Comparison of ENCODE assay signal across 10 cellular contexts in genomic region chr17:63950940-63951907, GRCh38. TPM values are rescaled to one million over a fixed set of nuclear protein-coding genes. Genes with fewer than 3 reads are reported as not detected.
DNase-seq lines count a peak whose midpoint lies in the region; ATAC-seq, FAIRE-seq and TF ChIP-seq lines count a peak whose summit lies in the region.
"Had no signal": no experiment of that assay in that cellular context is flagged by ENCODE, and none has a peak within 500 bp of the region (broad histone marks: within the 10 kb centered on the region; RNA-seq: fewer than 3 reads in every experiment).

No MANE protein-coding gene starts in this region.

- no peak overlapping the region for H2BK12ac ChIP-seq in H1 (ENCODE audit: low read depth, low read length)

- H3K79me1 ChIP-seq in H1 (ENCODE audit: low read depth, low read length): no peaks in the 10 kb centered on the region

- no peak for TF ChIP-seq EP300 in H1 (IDR thresholded peaks at IDR 0.05; ENCODE audit: borderline replicate concordance in 1 of 2, low read depth in 2 of 2, low read length in 2 of 2)

- H3K9me3 Mint-ChIP-seq in activated CD4-positive, alpha-beta T cell treated with anti-CD3 and anti-CD28 coated beads for 36 hours (ENCODE audit: low read depth): no peaks in the 10 kb centered on the region
- H3K9me3 Mint-ChIP-seq: CD8-positive, alpha-beta T cell had no signal

- no peak overlapping the region for H3K4me2 ChIP-seq in H1 (ENCODE audit: insufficient read depth in 1 of 2, low read depth in 2 of 2, low read length in 2 of 2)

- peaks cover 25% of the 10 kb centered on the region for H3K4me1 Mint-ChIP-seq in activated CD4-positive, alpha-beta T cell treated with anti-CD3 and anti-CD28 coated beads for 36 hours

- TF ChIP-seq CTCF in H1 (IDR thresholded peaks at IDR 0.05; ENCODE audit: control extremely low read depth in 1 of 3, insufficient read depth in 1 of 3, low read depth in 1 of 3, low read length in 3 of 3) (peak; percentile 80 to 84 (median 82)), spleen (IDR thresholded peaks at IDR 0.05 in 8 of 11, conservative IDR thresholded peaks at IDR 0.05 in 3 of 11) (peak in 10 of 11 experiments; percentile 35 to 69 (median 58))

- no peak overlapping the region for H2BK15ac ChIP-seq in H1 (ENCODE audit: low read length)

- no peak overlapping the region for H4K5ac ChIP-seq in H1 (ENCODE audit: insufficient read length, low read depth, low read length)

- no peak for ATAC-seq in activated CD4-positive, alpha-beta T cell treated with anti-CD3 and anti-CD28 coated beads for 36 hours
- no peak for ATAC-seq in HG03521 (IDR thresholded peaks at IDR 0.05; ENCODE audit: unreplicated experiment)
- ATAC-seq: CD8-positive, alpha-beta T cell had no signal

- H3K36me3 ChIP-seq in H1 (ENCODE audit: control insufficient read depth in 2 of 4, insufficient read depth in 4 of 4, low read length in 3 of 4) (peaks cover 0 to under 1% (median 0%) of the 10 kb centered on the region in 4 experiments; a peak in 1 of 8 replicates), spleen (no peaks in the 10 kb centered on the region)

- H3K18ac ChIP-seq in H1 (ENCODE audit: extremely low read depth, low read length): no peak overlapping the region

- no peaks in the 10 kb centered on the region for H3K36me3 Mint-ChIP-seq in activated CD4-positive, alpha-beta T cell treated with anti-CD3 and anti-CD28 coated beads for 36 hours (ENCODE audit: low read depth)
- H3K36me3 Mint-ChIP-seq: CD8-positive, alpha-beta T cell had no signal

- no peak overlapping the region for H2BK120ac ChIP-seq in H1 (replicated peaks; ENCODE audit: low read depth, low read length)

- POLR2A ChIA-PET in activated CD4-positive, alpha-beta T cell treated with anti-CD3 and anti-CD28 coated beads for 36 hours (lab: Charles Lee): interaction anchor here (0.7 to 0.8 kb wide), 2 partner anchors 194 to 240 kb away, joined by 3 to 4 read pairs; no protein-coding TSS in a partner anchor
- POLR2A ChIA-PET in H1 (lab: Charles Lee; ENCODE audit: partially characterized antibody): interaction anchor here (0.6 to 3.0 kb wide), 6 partner anchors 9 to 85 kb away, joined by 3 to 19 read pairs (median 5); no protein-coding TSS in a partner anchor

- FAIRE-seq in H1 (lab: Jason Lieb, UNC): no peak

- CTCF ChIA-PET in activated CD4-positive, alpha-beta T cell treated with anti-CD3 and anti-CD28 coated beads for 36 hours (lab: Charles Lee): interaction anchor here (0.8 to 1.5 kb wide), 7 partner anchors 13 to 201 kb away, joined by 3 to 8 read pairs (median 4); no protein-coding TSS in a partner anchor
- CTCF ChIA-PET in H1 (lab: Charles Lee; ENCODE audit: partially characterized antibody): interaction anchor here (0.6 to 14.4 kb wide), 32 partner anchors 9 to 732 kb away, joined by 3 to 270 read pairs (median 6); partner anchors contain the start of genes CD79B, CSHL1, GH1 and GH2

- H2BK5ac ChIP-seq in H1 (ENCODE audit: low read depth, low read length): no peak overlapping the region

- H3K4me1 ChIP-seq in H1 (replicated peaks in 1 of 4; ENCODE audit: control insufficient read depth in 3 of 4, insufficient read depth in 4 of 4, low read length in 3 of 4) (peaks cover 0 to 8% (median 1%) of the 10 kb centered on the region in 4 experiments; a peak in 3 of 7 replicates), spleen (peaks cover 9 to 85% (median 42%) of the 10 kb centered on the region in 6 donors)

- no peak overlapping the region for H3K14ac ChIP-seq in H1 (ENCODE audit: insufficient read length)

- H3K9me3 ChIP-seq in H1 (ENCODE audit: insufficient read depth in 2 of 2, low read depth in 1 of 2, low read length in 1 of 2): no peaks in the 10 kb centered on the region
- no peaks in the 10 kb centered on the region for H3K9me3 ChIP-seq in spleen

- 89% methylated on average over 19 of the region's 29 CpGs; no CpG with 5 or more reads in 1 of the 2 experiments for WGBS in H1 (ENCODE audit: extremely low coverage in 1 of 2, insufficient coverage in 1 of 2, insufficient read length in 1 of 2, insufficient replicate concordance in 2 of 2, low coverage in 1 of 2, low lambda C conversion rate in 2 of 2, missing lambda C conversion rate in 1 of 2), 2 experiments
- 89 to 96% (median 91%) methylated on average over 27 to 29 of the region's 29 CpGs for WGBS in spleen, 5 donors

- no peaks in the 10 kb centered on the region for H3K79me2 ChIP-seq in H1 (ENCODE audit: control insufficient read depth in 1 of 2, insufficient read depth in 2 of 2, low read length in 2 of 2)

- H3K56ac ChIP-seq in H1 (replicated peaks; ENCODE audit: insufficient read length, low read depth, low read length): no peak overlapping the region

- H4K91ac ChIP-seq in H1 (replicated peaks; ENCODE audit: insufficient read length, low read length): no peak overlapping the region

- H3K27me3 Mint-ChIP-seq in activated CD4-positive, alpha-beta T cell treated with anti-CD3 and anti-CD28 coated beads for 36 hours: no peaks in the 10 kb centered on the region

- H3K9ac ChIP-seq in H1 (replicated peaks in 1 of 4; ENCODE audit: extremely low read depth in 1 of 4, low read depth in 3 of 4, low read length in 3 of 4): no peak overlapping the region

- H3K27me3 ChIP-seq in H1 (replicated peaks in 1 of 4; ENCODE audit: control insufficient read depth in 3 of 4, extremely low read depth in 1 of 4, insufficient read depth in 3 of 4, low read length in 3 of 4) (no peaks in the 10 kb centered on the region), spleen (replicated peaks in 1 of 7) (no peaks in the 10 kb centered on the region)

- intact Hi-C loops in activated CD4-positive, alpha-beta T cell treated with anti-CD3 and anti-CD28 coated beads for 36 hours (cut with DNase I, micrococcal nuclease): loop anchor here in 1 of 2 experiments (5.0 kb wide), 1 partner anchor 41 kb away; no protein-coding TSS in a partner anchor
- intact Hi-C loops in spleen (cut with DNase I; ENCODE audit: low total_unique reads): no loop called here

- peak overlapping the region; percentile 43 for H4K8ac ChIP-seq in H1 (ENCODE audit: extremely low read depth, insufficient read depth, low read length)

- peak; percentile 53 to 70 for TF ChIP-seq RAD21 in H1 (IDR thresholded peaks at IDR 0.05 in 1 of 2, conservative IDR thresholded peaks at IDR 0.05 in 1 of 2; ENCODE audit: low read depth in 2 of 2, low read length in 2 of 2)

- H3K4me3 Mint-ChIP-seq in activated CD4-positive, alpha-beta T cell treated with anti-CD3 and anti-CD28 coated beads for 36 hours: no peak overlapping the region
- H3K4me3 Mint-ChIP-seq: CD8-positive, alpha-beta T cell had no signal

- H3K4me3 ChIP-seq in H1 (ENCODE audit: extremely low read depth in 1 of 4, insufficient read depth in 2 of 4, low read depth in 3 of 4, low read length in 4 of 4): no peak overlapping the region
- no peak overlapping the region for H3K4me3 ChIP-seq in spleen

- H3K27ac ChIP-seq in H1 (ENCODE audit: low read depth, low read length): no peak overlapping the region
- H3K27ac ChIP-seq in spleen: no peak overlapping the region

- no peak overlapping the region for H2AFZ ChIP-seq in H1 (ENCODE audit: low read length)

- H3K23ac ChIP-seq in H1 (ENCODE audit: insufficient read length): no peak overlapping the region

- peaks cover 0 to 5% of the 10 kb centered on the region in 2 experiments for H4K20me1 ChIP-seq in H1 (replicated peaks in 1 of 2; ENCODE audit: control insufficient read depth in 1 of 2, insufficient read depth in 2 of 2, low read length in 2 of 2)

- no peak overlapping the region for H2BK20ac ChIP-seq in H1 (ENCODE audit: low read length)

- no peak for TF ChIP-seq POLR2A in H1 (IDR thresholded peaks at IDR 0.05; ENCODE audit: control extremely low read depth in 1 of 2, low read depth in 2 of 2, low read length in 2 of 2)
- no peak for TF ChIP-seq POLR2A in spleen (IDR thresholded peaks at IDR 0.05)

- peak; percentile 59 for DNase-seq in activated CD4-positive, alpha-beta T cell treated with anti-CD3 and anti-CD28 coated beads for 36 hours
- DNase-seq in activated CD4-positive, alpha-beta T cell treated with anti-CD3 and anti-CD28 coated beads for 1 hour: no peak
- DNase-seq in NCI-H69 (lab: John Stamatoyannopoulos, UW): peak; percentile 39
- DNase-seq in H1 (ENCODE audit: low read depth in 1 of 2, low spot score in 2 of 2): peak in 1 of 2 experiments; percentile 88
- DNase-seq in spleen: peak; percentile 87
- DNase-seq in middle frontal gyrus (ENCODE audit: extremely low spot score, low spot score): no peak
- DNase-seq in globus pallidus (ENCODE audit: low spot score): no peak

- H3K23me2 ChIP-seq in H1 (ENCODE audit: low read depth, low read length): no peaks in the 10 kb centered on the region

- no peak overlapping the region for H3K4ac ChIP-seq in H1 (replicated peaks; ENCODE audit: insufficient read length, low read depth, low read length)

- H2AK5ac ChIP-seq in H1 (ENCODE audit: low read depth, low read length): no peak overlapping the region

- H3K27ac Mint-ChIP-seq in activated CD4-positive, alpha-beta T cell treated with anti-CD3 and anti-CD28 coated beads for 36 hours: no peak overlapping the region
- H3K27ac Mint-ChIP-seq: CD8-positive, alpha-beta T cell had no signal

RNA-seq across cellular contexts. Expression of gene CD79B, which starts 19.1 kb away (rescaled TPM):
- 10 to 100 TPM; 19.8 to 28.0 TPM for total RNA-seq in activated CD4-positive, alpha-beta T cell treated with anti-CD3 and anti-CD28 coated beads for 36 hours
- total RNA-seq in H1 (2021; fragmentation: NEBNext Ultra II Directional; extraction: Animal tissue kit (Norgen Biotek cat#: 25700)): 1.5 and 2.2 TPM in 2 replicates
- polyA plus RNA-seq in H1 (2011; rRNA removed) (3.9 and 4.4 TPM in 2 replicates), spleen (100 to 1,000 TPM; 386 to 659 (median 624) TPM)
- polyA plus RNA-seq in H1 (2011; cell fraction: cytosol; rRNA removed): 4.7 TPM
- 5.5 TPM for polyA plus RNA-seq in H1 (2011; cell fraction: nucleus; rRNA removed)
- polyA plus RNA-seq in H1 (2012, experiment 1 of 2): 1.8 to 4.2 TPM (median 3.5 TPM) in 4 replicates
- 2.0 TPM for polyA plus RNA-seq in H1 (2012, experiment 2 of 2)
- 2.8 TPM for polyA plus RNA-seq in H1 (2013, experiment 1 of 2)
- 2.8 TPM for polyA plus RNA-seq in H1 (2013, experiment 2 of 2)
- 2.9 and 3.0 TPM in 2 replicates for polyA minus RNA-seq in H1 (2011; rRNA and poly(A)+ RNA removed)
- not detected for polyA minus RNA-seq in H1 (2011; cell fraction: cytosol; rRNA and poly(A)+ RNA removed)
- polyA minus RNA-seq in H1 (2011; cell fraction: nucleus; rRNA and poly(A)+ RNA removed): not detected
- total RNA-seq in spleen: 100 to 1,000 TPM; 149 to 226 (median 192) TPM

RNA-seq across cellular contexts. Expression of gene SCN4A, which starts 21.5 kb away (rescaled TPM):
- under 1 TPM; 0.21 to 0.50 TPM for total RNA-seq in activated CD4-positive, alpha-beta T cell treated with anti-CD3 and anti-CD28 coated beads for 36 hours
- total RNA-seq in H1 (2021; fragmentation: NEBNext Ultra II Directional; extraction: Animal tissue kit (Norgen Biotek cat#: 25700)): 6.6 and 8.5 TPM in 2 replicates
- polyA plus RNA-seq in H1 (2011; rRNA removed) (5.0 and 8.1 TPM in 2 replicates), spleen (under 1 TPM; 0.14 to 0.70 (median 0.26) TPM)
- polyA plus RNA-seq in H1 (2011; cell fraction: cytosol; rRNA removed): 6.5 TPM
- polyA plus RNA-seq in H1 (2011; cell fraction: nucleus; rRNA removed): 22.4 TPM
- 4.5 to 9.2 TPM (median 9.0 TPM) in 4 replicates for polyA plus RNA-seq in H1 (2012, experiment 1 of 2)
- 5.9 TPM for polyA plus RNA-seq in H1 (2012, experiment 2 of 2)
- polyA plus RNA-seq in H1 (2013, experiment 1 of 2): 4.2 TPM
- 3.6 TPM for polyA plus RNA-seq in H1 (2013, experiment 2 of 2)
- polyA minus RNA-seq in H1 (2011; rRNA and poly(A)+ RNA removed): 27.3 and 39.8 TPM in 2 replicates
- polyA minus RNA-seq in H1 (2011; cell fraction: cytosol; rRNA and poly(A)+ RNA removed): 18.9 TPM
- polyA minus RNA-seq in H1 (2011; cell fraction: nucleus; rRNA and poly(A)+ RNA removed): 39.2 TPM
- 1 to 10 TPM in 5 of 7 donors, under 1 TPM in 2; 0.54 to 4.0 (median 1.3) TPM for total RNA-seq in spleen
- total RNA-seq: glomerular endothelial cell had no signal

RNA-seq across cellular contexts. Expression of gene GH1, which starts 32.6 kb away (rescaled TPM):
- under 1 TPM in 1 of 2 experiments, not detected in 1; 0.28 TPM for total RNA-seq in activated CD4-positive, alpha-beta T cell treated with anti-CD3 and anti-CD28 coated beads for 36 hours
- not detected in 2 replicates for total RNA-seq in H1 (2021; fragmentation: NEBNext Ultra II Directional; extraction: Animal tissue kit (Norgen Biotek cat#: 25700))
- 0.36 and 0.41 TPM in 2 replicates for polyA plus RNA-seq in H1 (2011; rRNA removed)
- 0.37 TPM for polyA plus RNA-seq in H1 (2011; cell fraction: cytosol; rRNA removed)
- 0.77 TPM for polyA plus RNA-seq in H1 (2011; cell fraction: nucleus; rRNA removed)
- polyA plus RNA-seq in H1 (2012, experiment 1 of 2): 0.50 TPM in 1 of 4 replicates, not detected in the others
- not detected for polyA plus RNA-seq in H1 (2012, experiment 2 of 2)
- polyA plus RNA-seq in H1 (2013, experiment 1 of 2): 0.16 TPM
- 0.26 TPM for polyA plus RNA-seq in H1 (2013, experiment 2 of 2)
- polyA minus RNA-seq in H1 (2011; rRNA and poly(A)+ RNA removed): 0.56 TPM in 1 of 2 replicates, not detected in the other
- not detected for polyA minus RNA-seq in H1 (2011; cell fraction: cytosol; rRNA and poly(A)+ RNA removed)
- polyA minus RNA-seq in H1 (2011; cell fraction: nucleus; rRNA and poly(A)+ RNA removed): not detected
- 1 to 10 TPM in 2 of 7 donors, under 1 TPM in 3, not detected in 2; 0.47 to 1.4 (median 0.79) TPM for total RNA-seq in spleen
- 1 to 10 TPM in 1 of 3 donors, under 1 TPM in 2; 0.29 to 1.5 (median 0.65) TPM for polyA plus RNA-seq in spleen
- total RNA-seq: CD8-positive, alpha-beta T cell; glomerular endothelial cell had no signal

RNA-seq across cellular contexts. Expression of gene CSHL1, which starts 40.2 kb away (rescaled TPM):
- total RNA-seq in activated CD4-positive, alpha-beta T cell treated with anti-CD3 and anti-CD28 coated beads for 36 hours: not detected
- total RNA-seq in H1 (2021; fragmentation: NEBNext Ultra II Directional; extraction: Animal tissue kit (Norgen Biotek cat#: 25700)): not detected in 2 replicates
- polyA plus RNA-seq in H1 (2011; rRNA removed): not detected in 2 replicates
- polyA plus RNA-seq in H1 (2011; cell fraction: cytosol; rRNA removed): not detected
- polyA plus RNA-seq in H1 (2011; cell fraction: nucleus; rRNA removed): not detected
- polyA plus RNA-seq in H1 (2012, experiment 1 of 2): not detected in 4 replicates
- polyA plus RNA-seq in H1 (2012, experiment 2 of 2): not detected
- polyA plus RNA-seq in H1 (2013, experiment 1 of 2): 0.12 TPM
- not detected for polyA plus RNA-seq in H1 (2013, experiment 2 of 2)
- not detected in 2 replicates for polyA minus RNA-seq in H1 (2011; rRNA and poly(A)+ RNA removed)
- polyA minus RNA-seq in H1 (2011; cell fraction: cytosol; rRNA and poly(A)+ RNA removed): not detected
- not detected for polyA minus RNA-seq in H1 (2011; cell fraction: nucleus; rRNA and poly(A)+ RNA removed)
- not detected for total RNA-seq in spleen
- polyA plus RNA-seq in spleen: under 1 TPM in 1 of 3 donors, not detected in 2; 0.06 TPM
- total RNA-seq: CD8-positive, alpha-beta T cell; glomerular endothelial cell had no signal

RNA-seq across cellular contexts. Expression of gene PRR29, which starts 46.9 kb away (rescaled TPM):
- 1 to 10 TPM; 1.0 to 1.5 TPM for total RNA-seq in activated CD4-positive, alpha-beta T cell treated with anti-CD3 and anti-CD28 coated beads for 36 hours
- total RNA-seq in H1 (2021; fragmentation: NEBNext Ultra II Directional; extraction: Animal tissue kit (Norgen Biotek cat#: 25700)): 0.61 and 0.67 TPM in 2 replicates
- polyA plus RNA-seq in H1 (2011; rRNA removed) (0.83 and 0.96 TPM in 2 replicates), spleen (1 to 10 TPM in 1 of 3 donors, under 1 TPM in 2; 0.65 to 3.6 (median 0.73) TPM)
- 0.39 TPM for polyA plus RNA-seq in H1 (2011; cell fraction: cytosol; rRNA removed)
- polyA plus RNA-seq in H1 (2011; cell fraction: nucleus; rRNA removed): 1.7 TPM
- 0.35 to 0.48 TPM (median 0.41 TPM) in 4 replicates for polyA plus RNA-seq in H1 (2012, experiment 1 of 2)
- 0.43 TPM for polyA plus RNA-seq in H1 (2012, experiment 2 of 2)
- polyA plus RNA-seq in H1 (2013, experiment 1 of 2): 0.59 TPM
- 0.42 TPM for polyA plus RNA-seq in H1 (2013, experiment 2 of 2)
- polyA minus RNA-seq in H1 (2011; rRNA and poly(A)+ RNA removed): 0.28 and 0.41 TPM in 2 replicates
- not detected for polyA minus RNA-seq in H1 (2011; cell fraction: cytosol; rRNA and poly(A)+ RNA removed)
- 1.4 TPM for polyA minus RNA-seq in H1 (2011; cell fraction: nucleus; rRNA and poly(A)+ RNA removed)
- total RNA-seq in spleen: 1 to 10 TPM; 1.6 to 9.1 (median 3.5) TPM

Comparison
In these comparisons a context has a peak if more than half of its experiments do, and no peak if none do; other contexts are left out.
1. DNase-seq: peak in activated CD4-positive, alpha-beta T cell treated with anti-CD3 and anti-CD28 coated beads for 36 hours (single experiment), NCI-H69 (single experiment) and spleen (single experiment); none in activated CD4-positive, alpha-beta T cell treated with anti-CD3 and anti-CD28 coated beads for 1 hour (single experiment), middle frontal gyrus (single experiment) and globus pallidus (single experiment).